In genomic region chr2:95402370-95403203, GRCh38 we compare ENCODE assay signal across 1 cellular context.
TF ChIP-seq lines count a peak whose summit lies in the region.

FAHD2A (plus strand) TSS chr2:95402708; CDS start chr2:95405559, 2,851 bp downstream.

TF ChIP-seq in K562, 482 proteins besides CTCF, POLR2A, EP300 and RAD21 (continued from another document and continues in another):
- TF ChIP-seq E2F5 (CRISPR knock-in tag; IDR thresholded peaks at IDR 0.05) (no peak), CHAMP1 (IDR thresholded peaks at IDR 0.05) (no peak), CHD2 (IDR thresholded peaks at IDR 0.05; ENCODE audit: low read depth, low read length) (no peak), ZNF274 (IDR thresholded peaks at IDR 0.05; ENCODE audit: borderline replicate concordance, low read depth, low read length) (no peak), HMBOX1 (IDR thresholded peaks at IDR 0.05) (0 out of 2 replicates have a peak, but pooled peaks have one; percentile 7), ZNF449 (CRISPR knock-in tag; IDR thresholded peaks at IDR 0.05) (no peak), CHD7 (IDR thresholded peaks at IDR 0.05; ENCODE audit: low read depth, low read length) (no peak), ELF2 (CRISPR knock-in tag; IDR thresholded peaks at IDR 0.05) (no peak), STAG1 (CRISPR knock-in tag; IDR thresholded peaks at IDR 0.05; ENCODE audit: borderline replicate concordance) (no peak), ZFP1 (CRISPR knock-in tag; IDR thresholded peaks at IDR 0.05) (no peak), GATAD2A (IDR thresholded peaks at IDR 0.05) (no peak), PREB (CRISPR knock-in tag; IDR thresholded peaks at IDR 0.05) (no peak), NR2C1 (IDR thresholded peaks at IDR 0.05) (peak; percentile 45; the same call in 1 of the 2 replicates), NR2C1 (tag; IDR thresholded peaks at IDR 0.05) (peak; percentile 47; the same call in 1 of the 2 replicates), POLR3G (IDR thresholded peaks at IDR 0.05; ENCODE audit: extremely low read depth, insufficient read length, insufficient replicate concordance) (no peak), RBFOX2 (IDR thresholded peaks at IDR 0.05; ENCODE audit: low read depth, low read length) (peak; percentile 92), ZNF280B (CRISPR knock-in tag; IDR thresholded peaks at IDR 0.05) (no peak), CXXC5 (CRISPR knock-in tag; IDR thresholded peaks at IDR 0.05) (peak; percentile 54), COPS2 (conservative IDR thresholded peaks at IDR 0.05) (no peak), FOXK1 (CRISPR knock-in tag; IDR thresholded peaks at IDR 0.05; ENCODE audit: borderline replicate concordance) (no peak), ZNF444 (CRISPR knock-in tag; IDR thresholded peaks at IDR 0.05) (no peak), BHLHE40 (IDR thresholded peaks at IDR 0.05; ENCODE audit: low read length) (peak; percentile 22; the same call in 1 of the 2 replicates), ZNF561 (CRISPR knock-in tag; conservative IDR thresholded peaks at IDR 0.05) (no peak), NCOA6 (IDR thresholded peaks at IDR 0.05) (peak; percentile 59; the same call in 1 of the 2 replicates), BRCA1 (IDR thresholded peaks at IDR 0.05) (no peak), BRCA1 (CRISPR knock-in tag; IDR thresholded peaks at IDR 0.05) (no peak), SNRNP70 (optimal IDR thresholded peaks at IDR 0.05; ENCODE audit: low read depth, low read length) (no peak), ASH1L (IDR thresholded peaks at IDR 0.05; ENCODE audit: borderline replicate concordance, low read depth, partially characterized antibody) (no peak), NUFIP1 (IDR thresholded peaks at IDR 0.05; ENCODE audit: partially characterized antibody) (no peak), HMG20A (CRISPR knock-in tag; conservative IDR thresholded peaks at IDR 0.05) (no peak), ZNF592 (IDR thresholded peaks at IDR 0.05) (no peak), TAF9B (IDR thresholded peaks at IDR 0.05; ENCODE audit: partially characterized antibody) (peak; percentile 71)
